ENCODE assay signal across 24 cellular contexts in the genomic region with DNA sequence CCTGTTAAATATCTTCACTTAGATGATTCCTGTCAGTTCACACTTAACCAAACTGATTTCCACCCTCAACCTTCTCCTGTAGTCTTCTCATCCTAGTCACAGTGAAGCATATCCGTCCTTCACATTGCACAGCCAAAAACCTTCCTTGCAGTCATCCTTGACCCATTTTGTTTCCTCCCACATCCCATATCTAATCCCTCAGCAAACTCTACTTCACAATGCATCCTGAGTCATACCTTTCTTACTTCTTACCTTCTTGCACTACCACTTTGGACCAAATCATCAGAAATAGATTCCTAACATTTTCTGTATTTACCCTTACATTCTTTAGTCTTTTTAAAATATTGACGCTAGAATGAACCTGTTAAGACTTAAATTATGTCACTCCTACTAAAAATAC.
DNase-seq lines count a peak whose midpoint lies in the region; ATAC-seq and TF ChIP-seq lines count a peak whose summit lies in the region.
"Had no signal": no experiment of that assay in that cellular context is flagged by ENCODE, and none has a peak within 500 bp of the region (broad histone marks: within the 10 kb centered on the region; RNA-seq: fewer than 3 reads in every experiment).

No MANE protein-coding gene starts in this region.

- no peak for ATAC-seq in T-helper 17 cell
- peak; percentile 98 for ATAC-seq in esophagus mucosa
- no peak for ATAC-seq in right cardiac atrium

- no peak for TF ChIP-seq POLR2A in erythroblast (IDR thresholded peaks at IDR 0.05; ENCODE audit: low read length)

- 97% methylated on average over 2 of the region's 2 CpGs for WGBS in right cardiac atrium

- no peaks in the 10 kb centered on the region for H3K27me3 ChIP-seq in right cardiac atrium (ENCODE audit: control insufficient read depth, insufficient read depth)
- H3K27me3 ChIP-seq: BE2C had no signal

- no peak for TF ChIP-seq CTCF in coronary artery (IDR thresholded peaks at IDR 0.05)

- no peaks in the 10 kb centered on the region for H3K4me1 ChIP-seq in right cardiac atrium (ENCODE audit: control insufficient read depth, insufficient read depth, low read length)

- peaks cover 12% of the 10 kb centered on the region for H3K36me3 Mint-ChIP-seq in activated naive CD4-positive, alpha-beta T cell treated with anti-CD3 and anti-CD28 coated beads, Interleukin-2, amount 50 U/mL, for 24 hours
- H3K36me3 Mint-ChIP-seq in activated naive CD4-positive, alpha-beta T cell treated with anti-CD3 and anti-CD28 coated beads for 36 hours (ENCODE audit: low read depth), result peaks cover 12% of the 10 kb centered on the region
- H3K36me3 Mint-ChIP-seq in T-helper 17 cell (ENCODE audit: low read depth), result peaks cover 5% of the 10 kb centered on the region

- H3K4me3 ChIP-seq in right cardiac atrium (ENCODE audit: low read length), result no peak overlapping the region
- H3K4me3 ChIP-seq in coronary artery, result no peak overlapping the region
- H3K4me3 ChIP-seq: PC-9 had no signal

- DNase-seq in activated naive CD4-positive, alpha-beta T cell treated with anti-CD3 and anti-CD28 coated beads for 36 hours, result no peak
- DNase-seq in T-helper 17 cell (no peak), right cardiac atrium (no peak), middle frontal gyrus (ENCODE audit: extremely low spot score, low spot score) (no peak), coronary artery (ENCODE audit: low spot score) (no peak), erythroblast (lab: John Stamatoyannopoulos, UW) (no peak)
- DNase-seq: 8988T; ACHN; BE2C; DMS79 treated with DMSO at 0.1 percent for 48 hours; GF-D8; IMR-90; KG1; MM.1S; NCI-H2029; NCI-H446; NCI-H524 treated with DMSO at 0.1 percent for 48 hours; NCI-H774; NK-92 treated with Interleukin-12 subunit alpha and Interleukin-12 subunit beta, amount 100 ng/mL, for 24 hours; SHP77 had no signal

- intact Hi-C loops in activated naive CD4-positive, alpha-beta T cell treated with anti-CD3 and anti-CD28 coated beads for 36 hours (cut with micrococcal nuclease), result no loop called here
- intact Hi-C loops in right cardiac atrium (cut with DNase I), result no loop called here

- peaks cover 59% of the 10 kb centered on the region for H3K4me1 Mint-ChIP-seq in activated naive CD4-positive, alpha-beta T cell treated with anti-CD3 and anti-CD28 coated beads, Interleukin-2, amount 50 U/mL, for 24 hours
- H3K4me1 Mint-ChIP-seq in activated naive CD4-positive, alpha-beta T cell treated with anti-CD3 and anti-CD28 coated beads for 36 hours (ENCODE audit: low read depth), result peaks cover 44% of the 10 kb centered on the region
- peaks cover 27% of the 10 kb centered on the region for H3K4me1 Mint-ChIP-seq in T-helper 17 cell

- H3K27ac ChIP-seq in right cardiac atrium (ENCODE audit: low read length) (no peak overlapping the region), coronary artery (no peak overlapping the region)
- H3K27ac ChIP-seq: PC-9 had no signal

- CTCF ChIA-PET in activated naive CD4-positive, alpha-beta T cell treated with anti-CD3 and anti-CD28 coated beads for 36 hours (lab: Charles Lee), result interaction anchor here (0.6 kb wide), 1 partner anchor 99 kb away, joined by 3 read pairs; no protein-coding TSS in a partner anchor

- no peaks in the 10 kb centered on the region for H3K27me3 Mint-ChIP-seq in activated naive CD4-positive, alpha-beta T cell treated with anti-CD3 and anti-CD28 coated beads, Interleukin-2, amount 50 U/mL, for 24 hours
- no peaks in the 10 kb centered on the region for H3K27me3 Mint-ChIP-seq in activated naive CD4-positive, alpha-beta T cell treated with anti-CD3 and anti-CD28 coated beads for 36 hours (ENCODE audit: low read depth)
- H3K27me3 Mint-ChIP-seq in T-helper 17 cell, result no peaks in the 10 kb centered on the region

- peaks cover 8% of the 10 kb centered on the region for H3K9me3 Mint-ChIP-seq in activated naive CD4-positive, alpha-beta T cell treated with anti-CD3 and anti-CD28 coated beads, Interleukin-2, amount 50 U/mL, for 24 hours
- H3K9me3 Mint-ChIP-seq in activated naive CD4-positive, alpha-beta T cell treated with anti-CD3 and anti-CD28 coated beads for 36 hours, result no peaks in the 10 kb centered on the region

- H3K27ac Mint-ChIP-seq in activated naive CD4-positive, alpha-beta T cell treated with anti-CD3 and anti-CD28 coated beads, Interleukin-2, amount 50 U/mL, for 24 hours, result peak overlapping the region; percentile 32
- no peak overlapping the region for H3K27ac Mint-ChIP-seq in activated naive CD4-positive, alpha-beta T cell treated with anti-CD3 and anti-CD28 coated beads for 36 hours
- peak overlapping the region; percentile 6 for H3K27ac Mint-ChIP-seq in T-helper 17 cell
- H3K27ac Mint-ChIP-seq: CD14-positive monocyte had no signal

- H3K4me3 Mint-ChIP-seq in activated naive CD4-positive, alpha-beta T cell treated with anti-CD3 and anti-CD28 coated beads, Interleukin-2, amount 50 U/mL, for 24 hours, result no peak overlapping the region
- H3K4me3 Mint-ChIP-seq in activated naive CD4-positive, alpha-beta T cell treated with anti-CD3 and anti-CD28 coated beads for 36 hours, result no peak overlapping the region
- H3K4me3 Mint-ChIP-seq in T-helper 17 cell, result no peak overlapping the region
- H3K4me3 Mint-ChIP-seq: CD14-positive monocyte had no signal

- no peaks in the 10 kb centered on the region for H3K9me3 ChIP-seq in T-helper 17 cell (ENCODE audit: control insufficient read depth, low read length, poor library complexity, severe bottlenecking)
- no peaks in the 10 kb centered on the region for H3K9me3 ChIP-seq in right cardiac atrium (ENCODE audit: control insufficient read depth, low read length)
- H3K9me3 ChIP-seq: BE2C had no signal
